In the genomic region with DNA sequence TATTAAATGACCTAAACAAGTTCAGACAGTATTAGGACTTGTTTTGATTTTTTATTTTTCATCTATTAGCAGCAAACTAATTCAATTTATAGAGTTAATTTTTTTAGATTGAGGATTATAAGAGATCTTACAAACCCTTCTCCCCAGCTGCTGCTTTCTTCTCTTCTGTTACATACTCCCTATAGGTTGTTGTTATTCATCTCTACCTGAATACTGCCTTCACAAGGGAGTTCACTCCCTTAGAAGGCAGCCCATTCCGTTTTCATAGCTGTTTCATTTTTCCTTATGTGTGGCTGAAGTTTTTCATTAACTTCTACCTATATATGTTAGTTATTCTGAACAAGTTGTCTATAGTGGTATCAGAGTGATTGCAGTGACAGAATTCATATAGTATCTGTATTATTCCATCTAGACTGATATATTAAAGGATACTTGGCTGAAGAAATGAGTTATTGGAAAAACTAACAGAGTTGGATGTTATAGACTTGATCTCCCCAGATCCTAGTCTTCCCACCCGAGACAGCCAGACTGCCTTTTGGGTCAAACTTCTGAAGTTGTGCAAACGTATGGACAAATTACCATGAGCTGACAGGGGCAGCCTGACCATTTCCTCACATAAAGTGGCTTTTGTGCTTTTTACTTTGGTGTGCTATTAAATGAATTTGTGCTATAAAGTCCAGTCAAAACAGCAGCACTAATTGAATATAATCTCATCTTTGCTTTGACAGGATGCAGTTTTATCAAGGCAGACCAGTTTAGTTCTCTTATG, we compare ENCODE assay signal across 1 cellular context.
TF ChIP-seq lines count a peak whose summit lies in the region.

No MANE protein-coding gene starts in this region.

TF ChIP-seq in WTC11, 78 proteins besides CTCF, POLR2A, EP300 and RAD21 (continued from another document):
- no peak for TF ChIP-seq ZNF138 (CRISPR knock-in tag; conservative IDR thresholded peaks at IDR 0.05)
- no peak for TF ChIP-seq RORB (CRISPR knock-in tag; IDR thresholded peaks at IDR 0.05)
- no peak for TF ChIP-seq FOXJ3 (CRISPR knock-in tag; IDR thresholded peaks at IDR 0.05; ENCODE audit: borderline replicate concordance)
- TF ChIP-seq, protein P1, sequence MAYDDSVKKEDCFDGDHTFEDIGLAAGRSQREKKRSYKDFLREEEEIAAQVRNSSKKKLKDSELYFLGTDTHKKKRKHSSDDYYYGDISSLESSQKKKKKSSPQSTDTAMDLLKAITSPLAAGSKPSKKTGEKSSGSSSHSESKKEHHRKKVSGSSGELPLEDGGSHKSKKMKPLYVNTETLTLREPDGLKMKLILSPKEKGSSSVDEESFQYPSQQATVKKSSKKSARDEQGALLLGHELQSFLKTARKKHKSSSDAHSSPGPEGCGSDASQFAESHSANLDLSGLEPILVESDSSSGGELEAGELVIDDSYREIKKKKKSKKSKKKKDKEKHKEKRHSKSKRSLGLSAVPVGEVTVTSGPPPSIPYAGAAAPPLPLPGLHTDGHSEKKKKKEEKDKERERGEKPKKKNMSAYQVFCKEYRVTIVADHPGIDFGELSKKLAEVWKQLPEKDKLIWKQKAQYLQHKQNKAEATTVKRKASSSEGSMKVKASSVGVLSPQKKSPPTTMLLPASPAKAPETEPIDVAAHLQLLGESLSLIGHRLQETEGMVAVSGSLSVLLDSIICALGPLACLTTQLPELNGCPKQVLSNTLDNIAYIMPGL (CRISPR knock-in tag; IDR thresholded peaks at IDR 0.05) = no peak
- TF ChIP-seq, protein P2, sequence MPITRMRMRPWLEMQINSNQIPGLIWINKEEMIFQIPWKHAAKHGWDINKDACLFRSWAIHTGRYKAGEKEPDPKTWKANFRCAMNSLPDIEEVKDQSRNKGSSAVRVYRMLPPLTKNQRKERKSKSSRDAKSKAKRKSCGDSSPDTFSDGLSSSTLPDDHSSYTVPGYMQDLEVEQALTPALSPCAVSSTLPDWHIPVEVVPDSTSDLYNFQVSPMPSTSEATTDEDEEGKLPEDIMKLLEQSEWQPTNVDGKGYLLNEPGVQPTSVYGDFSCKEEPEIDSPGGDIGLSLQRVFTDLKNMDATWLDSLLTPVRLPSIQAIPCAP (CRISPR knock-in tag; IDR thresholded peaks at IDR 0.05) = no peak
- TF ChIP-seq, protein P3, sequence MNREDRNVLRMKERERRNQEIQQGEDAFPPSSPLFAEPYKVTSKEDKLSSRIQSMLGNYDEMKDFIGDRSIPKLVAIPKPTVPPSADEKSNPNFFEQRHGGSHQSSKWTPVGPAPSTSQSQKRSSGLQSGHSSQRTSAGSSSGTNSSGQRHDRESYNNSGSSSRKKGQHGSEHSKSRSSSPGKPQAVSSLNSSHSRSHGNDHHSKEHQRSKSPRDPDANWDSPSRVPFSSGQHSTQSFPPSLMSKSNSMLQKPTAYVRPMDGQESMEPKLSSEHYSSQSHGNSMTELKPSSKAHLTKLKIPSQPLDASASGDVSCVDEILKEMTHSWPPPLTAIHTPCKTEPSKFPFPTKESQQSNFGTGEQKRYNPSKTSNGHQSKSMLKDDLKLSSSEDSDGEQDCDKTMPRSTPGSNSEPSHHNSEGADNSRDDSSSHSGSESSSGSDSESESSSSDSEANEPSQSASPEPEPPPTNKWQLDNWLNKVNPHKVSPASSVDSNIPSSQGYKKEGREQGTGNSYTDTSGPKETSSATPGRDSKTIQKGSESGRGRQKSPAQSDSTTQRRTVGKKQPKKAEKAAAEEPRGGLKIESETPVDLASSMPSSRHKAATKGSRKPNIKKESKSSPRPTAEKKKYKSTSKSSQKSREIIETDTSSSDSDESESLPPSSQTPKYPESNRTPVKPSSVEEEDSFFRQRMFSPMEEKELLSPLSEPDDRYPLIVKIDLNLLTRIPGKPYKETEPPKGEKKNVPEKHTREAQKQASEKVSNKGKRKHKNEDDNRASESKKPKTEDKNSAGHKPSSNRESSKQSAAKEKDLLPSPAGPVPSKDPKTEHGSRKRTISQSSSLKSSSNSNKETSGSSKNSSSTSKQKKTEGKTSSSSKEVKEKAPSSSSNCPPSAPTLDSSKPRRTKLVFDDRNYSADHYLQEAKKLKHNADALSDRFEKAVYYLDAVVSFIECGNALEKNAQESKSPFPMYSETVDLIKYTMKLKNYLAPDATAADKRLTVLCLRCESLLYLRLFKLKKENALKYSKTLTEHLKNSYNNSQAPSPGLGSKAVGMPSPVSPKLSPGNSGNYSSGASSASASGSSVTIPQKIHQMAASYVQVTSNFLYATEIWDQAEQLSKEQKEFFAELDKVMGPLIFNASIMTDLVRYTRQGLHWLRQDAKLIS (CRISPR knock-in tag; IDR thresholded peaks at IDR 0.05; ENCODE audit: borderline replicate concordance) = no peak
